Comparison of ENCODE assay signal across 22 cellular contexts in genomic region chr1:86822463-86822862, GRCh38.
A peak's percentile ranks its signal among the peaks of the same experiment; 100 is the strongest.
DNase-seq lines count a peak whose midpoint lies in the region; ATAC-seq and TF ChIP-seq lines count a peak whose summit lies in the region.
"Had no signal": no experiment of that assay in that cellular context is flagged by ENCODE, and none has a peak within 500 bp of the region (broad histone marks: within the 10 kb centered on the region; RNA-seq: fewer than 3 reads in every experiment).

No MANE protein-coding gene starts in this region.

- no peaks in the 10 kb centered on the region for H3K27me3 ChIP-seq in OCI-LY3 (ENCODE audit: low read depth, low read length)
- H3K27me3 ChIP-seq in left lung = no peaks in the 10 kb centered on the region
- H3K27me3 ChIP-seq: cardiac muscle cell, neural progenitor cell, SJCRH30 had no signal

- H3K4me2 ChIP-seq in OCI-LY3 (ENCODE audit: low read length) = peak overlapping the region; percentile 76
- H3K4me2 ChIP-seq: neural progenitor cell had no signal

- no peak overlapping the region for H3K27ac Mint-ChIP-seq in CD14-positive monocyte
- H3K27ac Mint-ChIP-seq: activated CD8-positive, alpha-beta T cell treated with anti-CD3 and anti-CD28 coated beads for 36 hours; neural progenitor cell; progenitor cell of endocrine pancreas; stimulated activated effector memory CD8-positive, alpha-beta T cell treated with anti-CD3 and anti-CD28 coated beads, Interleukin-12 subunit alpha, Interleukin-12 subunit beta, amount 100 ng/mL, for 72 hours had no signal

- no peaks in the 10 kb centered on the region for H3K9me3 ChIP-seq in OCI-LY3 (ENCODE audit: insufficient read depth, low read length)
- no peaks in the 10 kb centered on the region for H3K9me3 ChIP-seq in left lung
- H3K9me3 ChIP-seq: HAP-1, mucosa of descending colon had no signal

- ATAC-seq in left lung (peak; percentile 31), GM21423 (IDR thresholded peaks at IDR 0.05; ENCODE audit: unreplicated experiment) (no peak)
- ATAC-seq: activated CD4-positive, CD25-positive, alpha-beta regulatory T cell treated with anti-CD3 and anti-CD28 coated beads, Interleukin-2, amount 50 U/mL, for 24 hours; activated CD8-positive, alpha-beta T cell treated with anti-CD3 and anti-CD28 coated beads for 36 hours; left lobe of liver; mucosa of descending colon; stimulated activated effector memory CD8-positive, alpha-beta T cell treated with anti-CD3 and anti-CD28 coated beads, Interleukin-12 subunit alpha, Interleukin-12 subunit beta, amount 100 ng/mL, for 72 hours had no signal

- H3K4me3 ChIP-seq in OCI-LY3 (ENCODE audit: low read length) = peak overlapping the region; percentile 50
- no peak overlapping the region for H3K4me3 ChIP-seq in left lung
- H3K4me3 ChIP-seq: cardiac muscle cell, HAP-1, mucosa of descending colon, neural progenitor cell, SJCRH30 had no signal

- H3K79me2 ChIP-seq in OCI-LY3 (ENCODE audit: low read length) = no peaks in the 10 kb centered on the region

- DNase-seq in CD14-positive monocyte (ENCODE audit: low spot score) (no peak), Kasumi-1 (lab: John Stamatoyannopoulos, UW) (peak; percentile 58 to 68), left lung (no peak), iPS-NIHi11 (ENCODE audit: low spot score) (no peak)
- no peak for DNase-seq in activated naive CD4-positive, alpha-beta T cell treated with anti-CD3 and anti-CD28 coated beads, Interleukin-2, amount 50 U/mL, for 16 hours
- DNase-seq: activated CD8-positive, alpha-beta T cell treated with anti-CD3 and anti-CD28 coated beads for 36 hours; activated naive CD4-positive, alpha-beta T cell; amniotic stem cell; dermis blood vessel endothelial cell; mucosa of descending colon; NCI-H1694 treated with DMSO at 0.1 percent for 48 hours; NCI-H524; SJCRH30 had no signal

- H3K36me3 ChIP-seq in OCI-LY3 (replicated peaks; ENCODE audit: low read depth, low read length) (no peaks in the 10 kb centered on the region), left lung (no peaks in the 10 kb centered on the region)
- H3K36me3 ChIP-seq: cardiac muscle cell, HAP-1, neural progenitor cell, SJCRH30 had no signal

- peaks cover 6% of the 10 kb centered on the region for H3K4me1 Mint-ChIP-seq in CD14-positive monocyte
- H3K4me1 Mint-ChIP-seq: neural progenitor cell; stimulated activated effector memory CD8-positive, alpha-beta T cell treated with anti-CD3 and anti-CD28 coated beads, Interleukin-12 subunit alpha, Interleukin-12 subunit beta, amount 100 ng/mL, for 72 hours had no signal

- intact Hi-C loops in CD14-positive monocyte (cut with micrococcal nuclease) = no loop called here
- intact Hi-C loops in left lung (cut with DNase I) = no loop called here

- H2AFZ ChIP-seq in OCI-LY3 (ENCODE audit: low read depth, low read length) = peak overlapping the region; percentile 73; the same call in 1 of the 2 replicates
- H2AFZ ChIP-seq: neural progenitor cell had no signal

- H3K9me3 Mint-ChIP-seq in CD14-positive monocyte = peaks cover 0 to 6% (median 0%) of the 10 kb centered on the region in 7 donors
- H3K9me3 Mint-ChIP-seq: activated CD8-positive, alpha-beta T cell treated with anti-CD3 and anti-CD28 coated beads for 36 hours; neural progenitor cell; stimulated activated effector memory CD8-positive, alpha-beta T cell treated with anti-CD3 and anti-CD28 coated beads, Interleukin-12 subunit alpha, Interleukin-12 subunit beta, amount 100 ng/mL, for 72 hours had no signal

- TF ChIP-seq CTCF in CD14-positive monocyte (IDR thresholded peaks at IDR 0.05) (no peak), OCI-LY3 (IDR thresholded peaks at IDR 0.05; ENCODE audit: low read depth, low read length) (no peak), left lung (IDR thresholded peaks at IDR 0.05) (no peak)

- H3K4me1 ChIP-seq in OCI-LY3 (ENCODE audit: low read length) = peaks cover 14% of the 10 kb centered on the region
- H3K4me1 ChIP-seq in left lung = no peaks in the 10 kb centered on the region
- H3K4me1 ChIP-seq: neural progenitor cell had no signal

- no peaks in the 10 kb centered on the region for H3K36me3 Mint-ChIP-seq in CD14-positive monocyte
- H3K36me3 Mint-ChIP-seq: neural progenitor cell; stimulated activated effector memory CD8-positive, alpha-beta T cell treated with anti-CD3 and anti-CD28 coated beads, Interleukin-12 subunit alpha, Interleukin-12 subunit beta, amount 100 ng/mL, for 72 hours had no signal

- H3K4me3 Mint-ChIP-seq in CD14-positive monocyte = peak overlapping the region; percentile 54 to 71
- H3K4me3 Mint-ChIP-seq: activated CD8-positive, alpha-beta T cell treated with anti-CD3 and anti-CD28 coated beads for 36 hours; neural progenitor cell; stimulated activated effector memory CD8-positive, alpha-beta T cell treated with anti-CD3 and anti-CD28 coated beads, Interleukin-12 subunit alpha, Interleukin-12 subunit beta, amount 100 ng/mL, for 72 hours had no signal

- H3K27me3 Mint-ChIP-seq in CD14-positive monocyte (ENCODE audit: low read depth in 3 of 3) = peaks cover 0 to 2% (median 0%) of the 10 kb centered on the region in 3 donors

- H3K9ac ChIP-seq in OCI-LY3 (ENCODE audit: low read length) = 0 out of 2 replicates have a peak overlapping the region, but pooled peaks have one; percentile 20
- H3K9ac ChIP-seq: neural progenitor cell had no signal

- no peaks in the 10 kb centered on the region for H4K20me1 ChIP-seq in OCI-LY3 (ENCODE audit: insufficient read depth, low read length)

- no peak overlapping the region for H3K27ac ChIP-seq in OCI-LY3 (ENCODE audit: low read length)
- H3K27ac ChIP-seq in left lung = no peak overlapping the region
- H3K27ac ChIP-seq: cardiac muscle cell, neural progenitor cell, SJCRH30 had no signal

Comparison
In these comparisons a context has a peak if more than half of its experiments do, and no peak if none do; other contexts are left out.
1. DNase-seq: peak in Kasumi-1 (2 of 2); none in CD14-positive monocyte (single experiment), left lung (0 of 2), activated naive CD4-positive, alpha-beta T cell treated with anti-CD3 and anti-CD28 coated beads, Interleukin-2, amount 50 U/mL, for 16 hours (single experiment) and iPS-NIHi11 (single experiment).